ENCODE assay signal across 9 cellular contexts in the genomic region with DNA sequence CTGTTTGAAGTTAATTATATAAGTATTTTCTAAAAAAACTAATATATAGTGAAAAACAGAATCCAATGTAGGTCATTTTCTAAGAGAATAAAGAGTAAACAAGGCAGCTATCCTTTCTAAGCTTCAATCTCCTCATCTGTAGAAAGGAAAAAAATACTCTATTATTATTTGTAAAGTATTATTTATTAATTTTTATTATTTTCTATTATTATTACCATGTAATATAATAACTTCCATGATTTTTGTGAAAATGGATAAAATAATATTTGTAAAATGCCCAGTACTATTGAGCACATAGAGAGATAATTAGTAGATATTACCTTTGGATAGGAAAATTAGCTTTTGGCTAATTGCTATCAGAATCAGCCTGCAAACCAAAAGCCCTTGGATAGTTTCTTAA.
"Had no signal": no experiment of that assay in that cellular context is flagged by ENCODE, and none has a peak within 500 bp of the region (broad histone marks: within the 10 kb centered on the region; RNA-seq: fewer than 3 reads in every experiment).

No MANE protein-coding gene starts in this region.

- FAIRE-seq: H1, H54, HTR-8/SVneo, K562 had no signal

- H3K4me1 Mint-ChIP-seq: GM23338, H9 had no signal

- DNase-seq: H9, HCEC 1CT, IMR-90, KG1 had no signal

- ATAC-seq: GM23338, K562 had no signal

- H3K27ac Mint-ChIP-seq: GM23338, H9 had no signal

- H3K4me3 Mint-ChIP-seq: GM23338, H9 had no signal
